11 cellular contexts compared by ENCODE assay signal in genomic region chr7:90345016-90345415, GRCh38. TPM values are rescaled to one million over a fixed set of nuclear protein-coding genes. Genes with fewer than 3 reads are reported as not detected.
DNase-seq lines count a peak whose midpoint lies in the region; ATAC-seq and TF ChIP-seq lines count a peak whose summit lies in the region.
"Had no signal": no experiment of that assay in that cellular context is flagged by ENCODE, and none has a peak within 500 bp of the region (broad histone marks: within the 10 kb centered on the region; RNA-seq: fewer than 3 reads in every experiment).

No MANE protein-coding gene starts in this region.

- TF ChIP-seq CTCF in CD4-positive, alpha-beta T cell (IDR thresholded peaks at IDR 0.05), result no peak
- TF ChIP-seq CTCF in Loucy (conservative IDR thresholded peaks at IDR 0.05; ENCODE audit: low read length), result no peak
- no peak for TF ChIP-seq CTCF in chondrocyte (IDR thresholded peaks at IDR 0.05)
- no peak for TF ChIP-seq CTCF in nephron progenitor cell (IDR thresholded peaks at IDR 0.05)

- no peaks in the 10 kb centered on the region for H3K9me2 ChIP-seq in Loucy (replicated peaks; ENCODE audit: low read depth, low read length)

- CTCF ChIA-PET in CD4-positive, alpha-beta T cell (lab: Charles Lee), result interaction anchor here (1.5 kb wide), 1 partner anchor 59 kb away, joined by 6 read pairs; the partner anchor contains the start of gene CLDN12

- intact Hi-C loops in CD4-positive, alpha-beta T cell (cut with DNase I, micrococcal nuclease), result loop anchor here (5.0 kb wide), 1 partner anchor 98 kb away; the partner anchor contains the start of gene CFAP69 (in 2 of the 2)
- intact Hi-C loops in sciatic nerve (cut with DNase I), result no loop called here
- intact Hi-C loops in left cardiac atrium (cut with DNase I), result loop anchor here (5.0 to 10.0 kb wide), 3 partner anchors 50 to 77 kb away; partner anchors contain the start of gene CLDN12 (in 1 of the 2)

- no peaks in the 10 kb centered on the region for H3K9me3 ChIP-seq in CD4-positive, alpha-beta T cell (ENCODE audit: control insufficient read depth, low read length)
- H3K9me3 ChIP-seq in Loucy (ENCODE audit: insufficient read depth, low read depth, low read length), result no peaks in the 10 kb centered on the region

- peak overlapping the region; percentile 99 for H3K27ac Mint-ChIP-seq in CD4-positive, alpha-beta T cell
- H3K27ac Mint-ChIP-seq in chondrocyte (ENCODE audit: unreplicated experiment) (no peak overlapping the region), nephron progenitor cell (no peak overlapping the region)

- H3K4me1 ChIP-seq in Loucy (ENCODE audit: insufficient read depth, low read length, poor library complexity, severe bottlenecking), result peaks cover 27% of the 10 kb centered on the region

- no peak for ATAC-seq in CD4-positive, alpha-beta T cell (ENCODE audit: poor library complexity)
- no peak for ATAC-seq in sciatic nerve
- ATAC-seq in left cardiac atrium, result no peak

- peak overlapping the region; percentile 98 for H3K4me3 Mint-ChIP-seq in CD4-positive, alpha-beta T cell
- H3K4me3 Mint-ChIP-seq in chondrocyte (ENCODE audit: unreplicated experiment) (peak overlapping the region; percentile 91), nephron progenitor cell (peak overlapping the region; percentile 98)

- no peaks in the 10 kb centered on the region for H3K9me3 Mint-ChIP-seq in CD4-positive, alpha-beta T cell
- H3K9me3 Mint-ChIP-seq in chondrocyte (ENCODE audit: low read depth) (no peaks in the 10 kb centered on the region), nephron progenitor cell (no peaks in the 10 kb centered on the region)

- peaks cover 20% of the 10 kb centered on the region for H3K36me3 Mint-ChIP-seq in CD4-positive, alpha-beta T cell (ENCODE audit: low read depth)
- H3K36me3 Mint-ChIP-seq in chondrocyte (ENCODE audit: low read depth) (no peaks in the 10 kb centered on the region), nephron progenitor cell (ENCODE audit: low read depth) (peaks cover 5% of the 10 kb centered on the region)

- H3K27ac ChIP-seq in CD4-positive, alpha-beta T cell (ENCODE audit: low read depth, low read length), result peak overlapping the region; percentile 59
- no peak overlapping the region for H3K27ac ChIP-seq in substantia nigra (ENCODE audit: low read depth, low read length, poor library complexity, severe bottlenecking)

- H2AFZ ChIP-seq in Loucy (ENCODE audit: low read length), result no peak overlapping the region

- H3K27me3 ChIP-seq in CD4-positive, alpha-beta T cell (ENCODE audit: control insufficient read depth, insufficient read depth, low read length), result no peaks in the 10 kb centered on the region
- no peaks in the 10 kb centered on the region for H3K27me3 ChIP-seq in Loucy (ENCODE audit: insufficient read depth, low read length, poor library complexity, severe bottlenecking)

- H3K9ac ChIP-seq in Loucy (ENCODE audit: low read depth, low read length, poor library complexity, severe bottlenecking), result no peak overlapping the region

- peak overlapping the region; percentile 70 for H3K4me2 ChIP-seq in Loucy (ENCODE audit: low read depth, low read length, poor library complexity, severe bottlenecking)

- peaks cover 50% of the 10 kb centered on the region for H3K4me1 Mint-ChIP-seq in CD4-positive, alpha-beta T cell (ENCODE audit: low read depth)
- H3K4me1 Mint-ChIP-seq in chondrocyte (ENCODE audit: low read depth) (peaks cover 20% of the 10 kb centered on the region), nephron progenitor cell (peaks cover 22% of the 10 kb centered on the region)

- H3K4me3 ChIP-seq in Loucy (ENCODE audit: low read length, poor library complexity, severe bottlenecking), result no peak overlapping the region

- peaks cover 29% of the 10 kb centered on the region for H3K79me2 ChIP-seq in Loucy (ENCODE audit: insufficient read depth, low read length)

- peaks cover 4% of the 10 kb centered on the region for H3K27me3 Mint-ChIP-seq in CD4-positive, alpha-beta T cell
- H3K27me3 Mint-ChIP-seq in chondrocyte (ENCODE audit: low read depth), result no peaks in the 10 kb centered on the region
- H3K27me3 Mint-ChIP-seq in nephron progenitor cell (ENCODE audit: low read depth, poor library complexity), result peaks cover 4% of the 10 kb centered on the region

- H3K36me3 ChIP-seq in Loucy (ENCODE audit: insufficient read depth, low read length), result no peaks in the 10 kb centered on the region

- peaks cover 5% of the 10 kb centered on the region for H4K20me1 ChIP-seq in Loucy (ENCODE audit: insufficient read depth, low read length, poor library complexity, severe bottlenecking)

- no peak for DNase-seq in CD4-positive, alpha-beta T cell
- DNase-seq in chondrocyte (ENCODE audit: low spot score), result no peak
- DNase-seq in nephron progenitor cell, result no peak
- DNase-seq in dedifferentiated amniotic fluid mesenchymal stem cell (ENCODE audit: extremely low spot score), result no peak
- DNase-seq in sciatic nerve (ENCODE audit: low spot score), result no peak
- DNase-seq in left cardiac atrium, result no peak
- no peak for DNase-seq in substantia nigra (lab: John Stamatoyannopoulos, UW)
- DNase-seq: retina had no signal

- no peaks in the 10 kb centered on the region for H3F3A ChIP-seq in Loucy (ENCODE audit: low read depth)

- POLR2A ChIA-PET in CD4-positive, alpha-beta T cell (lab: Charles Lee), result no interaction called here

RNA-seq across cellular contexts. Expression of gene GTPBP10, which starts 1.5 kb away (rescaled TPM):
- 10 to 100 TPM; 11.8 to 13.7 TPM for total RNA-seq in CD4-positive, alpha-beta T cell
- total RNA-seq in chondrocyte (14.5 to 15.7 TPM (median 14.9 TPM) in 3 replicates), sciatic nerve (35.4 TPM), left cardiac atrium (10 to 100 TPM; 17.8 to 24.3 TPM)

RNA-seq across cellular contexts. Expression of gene FAM237B, which starts 23.9 kb away (rescaled TPM):
- not detected for total RNA-seq in CD4-positive, alpha-beta T cell
- total RNA-seq in chondrocyte, result not detected in 3 replicates
- total RNA-seq in sciatic nerve, result not detected
- total RNA-seq in left cardiac atrium, result not detected
- total RNA-seq: dermis blood vessel endothelial cell, H4 had no signal

RNA-seq across cellular contexts. Expression of gene CLDN12, which starts 58.2 kb away (rescaled TPM):
- 1 to 10 TPM; 1.1 to 1.4 TPM for total RNA-seq in CD4-positive, alpha-beta T cell
- total RNA-seq in chondrocyte, result 21.0 to 29.5 TPM (median 27.6 TPM) in 3 replicates
- 29.1 TPM for total RNA-seq in sciatic nerve
- 10 to 100 TPM; 31.8 to 35.5 TPM for total RNA-seq in left cardiac atrium
